In the genomic region with DNA sequence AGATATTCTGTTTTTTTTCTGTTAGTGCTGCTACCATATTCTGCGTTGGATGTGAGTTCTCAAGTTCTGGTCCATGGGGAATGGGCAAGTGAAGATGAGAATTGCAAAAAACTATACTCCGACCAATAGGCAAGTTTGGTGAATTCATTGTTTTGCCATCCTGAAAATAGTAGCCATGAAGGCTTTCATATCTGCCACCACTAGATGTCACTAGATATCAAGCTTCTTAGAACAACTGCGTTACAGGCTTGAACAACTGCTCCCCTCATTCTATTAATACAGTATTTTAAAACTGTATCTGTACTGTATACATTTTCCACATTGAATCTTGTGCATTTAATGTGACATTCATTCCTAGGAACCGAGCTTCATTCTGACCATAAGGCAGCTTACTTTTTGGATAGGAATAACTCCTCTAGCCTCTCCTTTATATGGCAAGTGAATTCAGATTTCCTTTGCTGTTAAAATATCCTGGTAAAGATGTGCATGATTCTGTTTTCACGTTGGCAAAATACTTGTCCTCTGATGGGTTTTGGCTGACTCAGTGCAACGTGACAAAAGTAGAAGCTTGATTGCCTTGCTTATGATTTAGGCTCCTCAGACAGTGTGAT, we compare ENCODE assay signal across 9 cellular contexts.
DNase-seq lines count a peak whose midpoint lies in the region; ATAC-seq and TF ChIP-seq lines count a peak whose summit lies in the region.
"Had no signal": no experiment of that assay in that cellular context is flagged by ENCODE, and none has a peak within 500 bp of the region (broad histone marks: within the 10 kb centered on the region; RNA-seq: fewer than 3 reads in every experiment).

No MANE protein-coding gene starts in this region.

- H3K9ac ChIP-seq in neuronal stem cell (ENCODE audit: low read depth, low read length, poor library complexity), result no peak overlapping the region

- H3K27ac ChIP-seq in neuronal stem cell (replicated peaks; ENCODE audit: low read length), result no peak overlapping the region
- H3K27ac ChIP-seq: epithelial cell of prostate had no signal

- H3K27me3 ChIP-seq in neuronal stem cell (ENCODE audit: control insufficient read depth in 3 of 3, insufficient read depth in 3 of 3, low read depth in 1 of 3, low read length in 3 of 3), result no peaks in the 10 kb centered on the region

- WGBS in neuronal stem cell (ENCODE audit: extremely low coverage in 2 of 2, insufficient read length in 2 of 2, insufficient replicate concordance in 1 of 2), 2 donors, result no CpG with 5 or more reads among the region's 6 CpGs

- peak; percentile 91 for TF ChIP-seq CTCF in HFFc6 (IDR thresholded peaks at IDR 0.05)

- no peak overlapping the region for H2AFZ ChIP-seq in neuronal stem cell (ENCODE audit: low read length)

- peak; percentile 60 to 62 for ATAC-seq in activated T-cell treated with anti-CD3 and anti-CD28 coated beads, Interleukin-2, amount 50 U/mL, for 4 hours
- no peak for ATAC-seq in GM21526 (IDR thresholded peaks at IDR 0.05; ENCODE audit: low FRiP score, unreplicated experiment)

- no peaks in the 10 kb centered on the region for H3K36me3 Mint-ChIP-seq in activated T-cell treated with anti-CD3 and anti-CD28 coated beads, Interleukin-2, amount 50 U/mL, for 4 hours (ENCODE audit: insufficient read depth)
- no peaks in the 10 kb centered on the region for H3K36me3 Mint-ChIP-seq in activated T-cell treated with anti-CD3 and anti-CD28 coated beads, Interleukin-2, amount 50 U/mL, for 24 hours (ENCODE audit: low read depth)
- no peaks in the 10 kb centered on the region for H3K36me3 Mint-ChIP-seq in HFFc6 (ENCODE audit: low read depth)

- no peaks in the 10 kb centered on the region for H3K79me1 ChIP-seq in neuronal stem cell (ENCODE audit: low read depth, low read length)

- no peaks in the 10 kb centered on the region for H3K9me3 Mint-ChIP-seq in activated T-cell treated with anti-CD3 and anti-CD28 coated beads, Interleukin-2, amount 50 U/mL, for 4 hours
- H3K9me3 Mint-ChIP-seq in activated T-cell treated with anti-CD3 and anti-CD28 coated beads, Interleukin-2, amount 50 U/mL, for 24 hours, result no peaks in the 10 kb centered on the region
- no peaks in the 10 kb centered on the region for H3K9me3 Mint-ChIP-seq in HFFc6

- no peak overlapping the region for H3K4me3 ChIP-seq in neuronal stem cell (ENCODE audit: low read length in 2 of 2)

- no peaks in the 10 kb centered on the region for H3K36me3 ChIP-seq in neuronal stem cell (replicated peaks in 1 of 2; ENCODE audit: control insufficient read depth in 2 of 2, insufficient read depth in 2 of 2, low read length in 2 of 2)

- H3K14ac ChIP-seq in neuronal stem cell (ENCODE audit: low read length), result no peak overlapping the region

- no peak overlapping the region for H4K8ac ChIP-seq in neuronal stem cell (ENCODE audit: low read depth, low read length)

- no peak overlapping the region for H3K4ac ChIP-seq in neuronal stem cell (ENCODE audit: low read length)

- no peak overlapping the region for H2BK120ac ChIP-seq in neuronal stem cell (ENCODE audit: low read depth, low read length)

- no peak overlapping the region for H3K23ac ChIP-seq in neuronal stem cell (ENCODE audit: low read depth, low read length, poor library complexity)

- H3K27ac Mint-ChIP-seq in activated T-cell treated with anti-CD3 and anti-CD28 coated beads, Interleukin-2, amount 50 U/mL, for 24 hours, result no peak overlapping the region
- H3K27ac Mint-ChIP-seq in HFFc6, result no peak overlapping the region

- H4K91ac ChIP-seq in neuronal stem cell (ENCODE audit: low read depth, low read length, poor library complexity), result no peak overlapping the region

- no peak overlapping the region for H2AK5ac ChIP-seq in neuronal stem cell (ENCODE audit: low read depth, low read length)

- H3K4me1 ChIP-seq in neuronal stem cell (ENCODE audit: control insufficient read depth in 2 of 2, insufficient read depth in 1 of 2, low read depth in 1 of 2, low read length in 2 of 2), result peaks cover 2 to 5% of the 10 kb centered on the region in 2 donors

- no peak overlapping the region for H3K4me3 Mint-ChIP-seq in activated T-cell treated with anti-CD3 and anti-CD28 coated beads, Interleukin-2, amount 50 U/mL, for 4 hours
- no peak overlapping the region for H3K4me3 Mint-ChIP-seq in activated T-cell treated with anti-CD3 and anti-CD28 coated beads, Interleukin-2, amount 50 U/mL, for 24 hours
- no peak overlapping the region for H3K4me3 Mint-ChIP-seq in HFFc6

- H3K4me2 ChIP-seq in neuronal stem cell (ENCODE audit: insufficient read depth, low read length, poor library complexity, severe bottlenecking), result no peak overlapping the region

- H3K27me3 Mint-ChIP-seq in activated T-cell treated with anti-CD3 and anti-CD28 coated beads, Interleukin-2, amount 50 U/mL, for 4 hours (ENCODE audit: low read depth), result peaks cover 8% of the 10 kb centered on the region
- H3K27me3 Mint-ChIP-seq in activated T-cell treated with anti-CD3 and anti-CD28 coated beads, Interleukin-2, amount 50 U/mL, for 24 hours, result peaks cover 10% of the 10 kb centered on the region
- peaks cover 2% of the 10 kb centered on the region for H3K27me3 Mint-ChIP-seq in HFFc6 (ENCODE audit: insufficient read depth)

- H3K4me1 Mint-ChIP-seq in activated T-cell treated with anti-CD3 and anti-CD28 coated beads, Interleukin-2, amount 50 U/mL, for 4 hours (ENCODE audit: low read depth), result peaks cover 4% of the 10 kb centered on the region
- H3K4me1 Mint-ChIP-seq in activated T-cell treated with anti-CD3 and anti-CD28 coated beads, Interleukin-2, amount 50 U/mL, for 24 hours (ENCODE audit: low read depth), result peaks cover 6% of the 10 kb centered on the region
- H3K4me1 Mint-ChIP-seq in HFFc6 (ENCODE audit: low read depth), result no peaks in the 10 kb centered on the region

- no peak overlapping the region for H2BK5ac ChIP-seq in neuronal stem cell (ENCODE audit: low read length)

- no peaks in the 10 kb centered on the region for H3K9me3 ChIP-seq in neuronal stem cell (replicated peaks in 1 of 2; ENCODE audit: control insufficient read depth in 2 of 2, insufficient read depth in 1 of 2, low read depth in 1 of 2, low read length in 2 of 2)

- no peak overlapping the region for H2BK12ac ChIP-seq in neuronal stem cell (ENCODE audit: low read length)

- H2BK15ac ChIP-seq in neuronal stem cell (ENCODE audit: low read length), result no peak overlapping the region

- DNase-seq in activated T-cell treated with anti-CD3 and anti-CD28 coated beads, Interleukin-2, amount 50 U/mL, for 4 hours, result no peak
- DNase-seq in activated T-cell treated with anti-CD3 and anti-CD28 coated beads, Interleukin-2, amount 50 U/mL, for 24 hours, result no peak
- DNase-seq in HFFc6 (peak; percentile 64), NCI-H1436 treated with DMSO at 0.1 percent for 48 hours (lab: John Stamatoyannopoulos, UW) (peak; percentile 52), SW480 (ENCODE audit: low spot score) (peak; percentile 66), fibroblast of peridontal ligament (ENCODE audit: extremely low read depth) (peak; percentile 85), neuronal stem cell (ENCODE audit: low spot score) (peak; percentile 56)

- no peak overlapping the region for H3K18ac ChIP-seq in neuronal stem cell (ENCODE audit: low read length)

Comparison
In these comparisons a context has a peak if more than half of its experiments do, and no peak if none do; other contexts are left out.
1. DNase-seq: peak in HFFc6 (single experiment), NCI-H1436 treated with DMSO at 0.1 percent for 48 hours (single experiment), SW480 (single experiment), fibroblast of peridontal ligament (single experiment) and neuronal stem cell (single experiment); none in activated T-cell treated with anti-CD3 and anti-CD28 coated beads, Interleukin-2, amount 50 U/mL, for 4 hours (single experiment) and activated T-cell treated with anti-CD3 and anti-CD28 coated beads, Interleukin-2, amount 50 U/mL, for 24 hours (single experiment).